ENCODE assay signal across 16 cellular contexts in genomic region chr9:122536138-122536537, GRCh38. TPM values are rescaled to one million over a fixed set of nuclear protein-coding genes. Genes with fewer than 3 reads are reported as not detected.
A peak's percentile ranks its signal among the peaks of the same experiment; 100 is the strongest.
DNase-seq lines count a peak whose midpoint lies in the region; ATAC-seq lines count a peak whose summit lies in the region.
"Had no signal": no experiment of that assay in that cellular context is flagged by ENCODE, and none has a peak within 500 bp of the region (broad histone marks: within the 10 kb centered on the region; RNA-seq: fewer than 3 reads in every experiment).

No MANE protein-coding gene starts in this region.

- intact Hi-C loops in sciatic nerve (cut with DNase I): no loop called here

- in situ Hi-C loops in Caki2 (cut with HindIII; ENCODE audit: low pct_unique_long_range_greater_than_20kb, low sequenced_read_pairs): no loop called here

- DNase-seq in Caki2 (ENCODE audit: low read depth) (peak; percentile 18), astrocyte of the hippocampus (ENCODE audit: low read depth, low spot score) (peak; percentile 7), fibroblast of peridontal ligament (ENCODE audit: extremely low read depth) (peak; percentile 4), sciatic nerve (ENCODE audit: low spot score) (no peak)
- DNase-seq in activated T-cell treated with anti-CD3 and anti-CD28 coated beads, Interleukin-2, amount 50 U/mL, for 1 hour: no peak
- DNase-seq: Calu3; CD4-positive, alpha-beta memory T cell; GOT3; NCI-H1417 treated with DMSO at 0.1 percent for 48 hours; NCI-H1930; NCI-H226; NCI-H524 treated with DMSO at 0.1 percent for 48 hours; SHP77 had no signal

- no peak for ATAC-seq in sciatic nerve
- no peak for ATAC-seq in GM19351 (IDR thresholded peaks at IDR 0.05; ENCODE audit: unreplicated experiment)

RNA-seq across cellular contexts. Expression of gene OR1N1, which starts 9.0 kb away (rescaled TPM):
- not detected in 2 replicates for total RNA-seq in Caki2 (2014; rRNA removed; shearing (Covaris generic); ENCODE audit: low replicate concordance)
- not detected for total RNA-seq in sciatic nerve
- total RNA-seq: Calu3; CD4-positive, alpha-beta memory T cell; MCF 10A; RPMI7951 had no signal

RNA-seq across cellular contexts. Expression of gene OR1N2, which starts 16.8 kb away (rescaled TPM):
- not detected in 2 replicates for total RNA-seq in Caki2 (2014; rRNA removed; shearing (Covaris generic); ENCODE audit: low replicate concordance)
- total RNA-seq in sciatic nerve: not detected
- total RNA-seq: Calu3; CD4-positive, alpha-beta memory T cell; MCF 10A; RPMI7951 had no signal

RNA-seq across cellular contexts. Expression of gene OR1J4, which starts 17.2 kb away (rescaled TPM):
- not detected in 2 replicates for total RNA-seq in Caki2 (2014; rRNA removed; shearing (Covaris generic); ENCODE audit: low replicate concordance)
- total RNA-seq in sciatic nerve: not detected
- total RNA-seq: Calu3; CD4-positive, alpha-beta memory T cell; MCF 10A; RPMI7951 had no signal

RNA-seq across cellular contexts. Expression of gene OR1J2, which starts 25.5 kb away (rescaled TPM):
- not detected in 2 replicates for total RNA-seq in Caki2 (2014; rRNA removed; shearing (Covaris generic); ENCODE audit: low replicate concordance)
- total RNA-seq in sciatic nerve: not detected
- total RNA-seq: Calu3; CD4-positive, alpha-beta memory T cell; MCF 10A; RPMI7951 had no signal

RNA-seq across cellular contexts. Expression of gene OR1L8, which starts 47.0 kb away (rescaled TPM):
- total RNA-seq in Caki2 (2014; rRNA removed; shearing (Covaris generic); ENCODE audit: low replicate concordance): 0.12 TPM in 1 of 2 replicates, not detected in the other
- total RNA-seq in sciatic nerve: 0.85 TPM
- total RNA-seq: Calu3; CD4-positive, alpha-beta memory T cell; MCF 10A; RPMI7951 had no signal

Comparison
In these comparisons a context has a peak if more than half of its experiments do, and no peak if none do; other contexts are left out.
1. DNase-seq: peak in Caki2 (single experiment), astrocyte of the hippocampus (single experiment) and fibroblast of peridontal ligament (single experiment); none in sciatic nerve (single experiment) and activated T-cell treated with anti-CD3 and anti-CD28 coated beads, Interleukin-2, amount 50 U/mL, for 1 hour (single experiment).